Comparison of ENCODE assay signal across 12 cellular contexts in genomic region chr3:183817639-183818038, GRCh38.
"Had no signal": no experiment of that assay in that cellular context is flagged by ENCODE, and none has a peak within 500 bp of the region (broad histone marks: within the 10 kb centered on the region; RNA-seq: fewer than 3 reads in every experiment).

No MANE protein-coding gene starts in this region.

- DNase-seq: activated CD4-positive, alpha-beta memory T cell treated with anti-CD3 and anti-CD28 coated beads, Interleukin-2, amount 10 ng/mL, durations not matched to agents 7 days and 5 days; activated naive CD4-positive, alpha-beta T cell treated with anti-CD3 and anti-CD28 coated beads for 36 hours; cerebellar nuclear complex; left colon; naive thymus-derived CD8-positive, alpha-beta T cell; sigmoid colon; stimulated activated CD4-positive, alpha-beta T cell treated with anti-CD3 and anti-CD28 coated beads, Interleukin-2, amount 100 ng/mL, for 48 hours; stimulated activated naive CD8-positive, alpha-beta T cell treated with anti-CD3 and anti-CD28 coated beads, Interleukin-15, Interleukin-2, amounts not matched to agents 100 U/mL and 50 U/mL, for 24 hours; T1000 had no signal

- H3K27me3 ChIP-seq: esophagus muscularis mucosa, sigmoid colon had no signal

- H3K27ac ChIP-seq: esophagus muscularis mucosa, sigmoid colon, thoracic aorta, VCaP had no signal
